Comparison of ENCODE assay signal across 8 cellular contexts in genomic region chr18:58529714-58530354, GRCh38.
DNase-seq lines count a peak whose midpoint lies in the region; ATAC-seq and TF ChIP-seq lines count a peak whose summit lies in the region.

No MANE protein-coding gene starts in this region.

- peaks cover 17% of the 10 kb centered on the region for H3K27me3 Mint-ChIP-seq in stimulated activated naive CD8-positive, alpha-beta T cell treated with anti-CD3 and anti-CD28 coated beads, Interleukin-15, amount 100 ng/mL, for 72 hours

- peaks cover 6% of the 10 kb centered on the region for H3K4me1 ChIP-seq in mesendoderm (ENCODE audit: control insufficient read depth, low read depth, low read length)

- H3K4me2 ChIP-seq in mesendoderm (ENCODE audit: low read length) = no peak overlapping the region

- H2BK120ac ChIP-seq in mesendoderm (ENCODE audit: low read depth, low read length) = no peak overlapping the region

- no peak overlapping the region for H4K5ac ChIP-seq in mesendoderm (ENCODE audit: low read length)

- peak; percentile 83 for TF ChIP-seq CTCF in HFF-Myc (IDR thresholded peaks at IDR 0.05; ENCODE audit: low read depth, low read length, missing control alignments)

- H3K4me1 Mint-ChIP-seq in stimulated activated naive CD8-positive, alpha-beta T cell treated with anti-CD3 and anti-CD28 coated beads, Interleukin-15, amount 100 ng/mL, for 72 hours = peaks cover 27% of the 10 kb centered on the region

- H4K8ac ChIP-seq in mesendoderm (ENCODE audit: low read depth, low read length) = no peak overlapping the region

- H3K4me3 ChIP-seq in HFF-Myc (replicated peaks; ENCODE audit: low read depth, low read length) = no peak overlapping the region
- no peak overlapping the region for H3K4me3 ChIP-seq in mesendoderm (ENCODE audit: low read length)

- no peaks in the 10 kb centered on the region for H3K27me3 ChIP-seq in mesendoderm (ENCODE audit: insufficient read depth, low read length, poor library complexity)

- H3K56ac ChIP-seq in mesendoderm (ENCODE audit: low read length) = peak overlapping the region; percentile 68

- H3K4ac ChIP-seq in mesendoderm (ENCODE audit: low read depth, low read length) = no peak overlapping the region

- peak; percentile 50 for ATAC-seq in stimulated activated naive CD8-positive, alpha-beta T cell treated with anti-CD3 and anti-CD28 coated beads, Interleukin-15, amount 100 ng/mL, for 72 hours
- ATAC-seq in HG03039 (IDR thresholded peaks at IDR 0.05; ENCODE audit: unreplicated experiment) = no peak

- H3K27ac Mint-ChIP-seq in stimulated activated naive CD8-positive, alpha-beta T cell treated with anti-CD3 and anti-CD28 coated beads, Interleukin-15, amount 100 ng/mL, for 72 hours = no peak overlapping the region

- H3K9me3 Mint-ChIP-seq in stimulated activated naive CD8-positive, alpha-beta T cell treated with anti-CD3 and anti-CD28 coated beads, Interleukin-15, amount 100 ng/mL, for 72 hours = no peaks in the 10 kb centered on the region

- no peaks in the 10 kb centered on the region for H3K36me3 ChIP-seq in mesendoderm (ENCODE audit: control insufficient read depth, insufficient read depth, low read length)

- H3K79me1 ChIP-seq in mesendoderm (ENCODE audit: low read length) = no peaks in the 10 kb centered on the region

- H2BK5ac ChIP-seq in mesendoderm (ENCODE audit: low read length) = peak overlapping the region; percentile 4

- no CpG with 5 or more reads among the region's 6 CpGs for WGBS in mesendoderm (ENCODE audit: extremely low coverage, insufficient coverage, low lambda C conversion rate)

- peak overlapping the region; percentile 43 for H3K18ac ChIP-seq in mesendoderm (ENCODE audit: low read length)

- no peak overlapping the region for H3K23ac ChIP-seq in mesendoderm (ENCODE audit: low read length)

- in situ Hi-C loops in Caki2 (cut with HindIII; ENCODE audit: low pct_unique_long_range_greater_than_20kb, low sequenced_read_pairs) = no loop called here

- H3K4me3 Mint-ChIP-seq in stimulated activated naive CD8-positive, alpha-beta T cell treated with anti-CD3 and anti-CD28 coated beads, Interleukin-15, amount 100 ng/mL, for 72 hours = no peak overlapping the region

- H3K27ac ChIP-seq in mesendoderm (ENCODE audit: low read depth, low read length) = no peak overlapping the region

- H3K9ac ChIP-seq in mesendoderm (ENCODE audit: low read length) = no peak overlapping the region

- H3K79me2 ChIP-seq in mesendoderm (ENCODE audit: control insufficient read depth, insufficient read depth, low read length) = no peaks in the 10 kb centered on the region

- DNase-seq in Caki2 (ENCODE audit: low read depth) = peak; percentile 38
- peak; percentile 33 for DNase-seq in HFF-Myc (ENCODE audit: extremely low read depth, low read depth)
- DNase-seq in NCI-H69 (lab: John Stamatoyannopoulos, UW) = peak; percentile 85
- DNase-seq in activated CD4-positive, alpha-beta T cell treated with anti-CD3 and anti-CD28 coated beads, Interleukin-2, amount 50 U/mL, for 4 hours = peak; percentile 68 to 71
- peak; percentile 70 for DNase-seq in ecto neural progenitor cell (ENCODE audit: low spot score)
- DNase-seq in mesendoderm = peak; percentile 86
- peak; percentile 52 to 71 for DNase-seq in stimulated activated naive CD8-positive, alpha-beta T cell treated with anti-CD3 and anti-CD28 coated beads, Interleukin-15, amount 100 ng/mL, for 72 hours

- H2AK5ac ChIP-seq in mesendoderm (ENCODE audit: low read length) = peak overlapping the region; percentile 6

- H2BK15ac ChIP-seq in mesendoderm (replicated peaks; ENCODE audit: low read depth) = no peak overlapping the region

Comparison
In these comparisons a context has a peak if more than half of its experiments do, and no peak if none do; other contexts are left out.
1. DNase-seq: peak in every context shown above with its lines; median percentile 86 in mesendoderm; 85 in NCI-H69; 70 in ecto neural progenitor cell; 70 in activated CD4-positive, alpha-beta T cell treated with anti-CD3 and anti-CD28 coated beads, Interleukin-2, amount 50 U/mL, for 4 hours; 62 in stimulated activated naive CD8-positive, alpha-beta T cell treated with anti-CD3 and anti-CD28 coated beads, Interleukin-15, amount 100 ng/mL, for 72 hours; 38 in Caki2; 33 in HFF-Myc.